13 cellular contexts compared by ENCODE assay signal in genomic region chr21:33968998-33969353, GRCh38. TPM values are rescaled to one million over a fixed set of nuclear protein-coding genes. Genes with fewer than 3 reads are reported as not detected.
DNase-seq lines count a peak whose midpoint lies in the region; FAIRE-seq and TF ChIP-seq lines count a peak whose summit lies in the region.
"Had no signal": no experiment of that assay in that cellular context is flagged by ENCODE, and none has a peak within 500 bp of the region (broad histone marks: within the 10 kb centered on the region; RNA-seq: fewer than 3 reads in every experiment).

No MANE protein-coding gene starts in this region.

- H4K20me1 ChIP-seq in KMS-11 (ENCODE audit: insufficient read depth) (no peaks in the 10 kb centered on the region), keratinocyte (ENCODE audit: control insufficient read depth, extremely low read depth, insufficient read depth, low read length) (no peaks in the 10 kb centered on the region)

- H3K36me3 ChIP-seq in KMS-11 (ENCODE audit: insufficient read depth) (no peaks in the 10 kb centered on the region), keratinocyte (ENCODE audit: control insufficient read depth in 2 of 2, extremely low read depth in 1 of 2, insufficient read depth in 2 of 2, low read length in 2 of 2) (no peaks in the 10 kb centered on the region), tibial artery (no peaks in the 10 kb centered on the region)

- H3K9ac ChIP-seq in KMS-11 (no peak overlapping the region), keratinocyte (ENCODE audit: control insufficient read depth, extremely low read depth, insufficient read depth, low read length) (no peak overlapping the region)

- intact Hi-C loops in tibial artery (cut with DNase I; ENCODE audit: low total_unique reads): no loop called here

- H3K9me1 ChIP-seq in keratinocyte (ENCODE audit: control insufficient read depth, extremely low read depth, insufficient read depth, low read length): no peaks in the 10 kb centered on the region

- H3K27me3 ChIP-seq in KMS-11 (ENCODE audit: insufficient read depth, low read depth) (no peaks in the 10 kb centered on the region), keratinocyte (ENCODE audit: control insufficient read depth, extremely low read depth, insufficient read depth, low read length) (no peaks in the 10 kb centered on the region), tibial artery (no peaks in the 10 kb centered on the region)

- H3K27ac ChIP-seq in KMS-11 (no peak overlapping the region), keratinocyte (ENCODE audit: control insufficient read depth, insufficient read depth, low read length) (peak overlapping the region; percentile 75), tibial artery (peak overlapping the region; percentile 57 to 59)

- DNase-seq in keratinocyte (ENCODE audit: low read depth, low spot score) (no peak), tibial artery (no peak), iPS-NIHi7 (ENCODE audit: extremely low spot score) (no peak), dedifferentiated amniotic fluid mesenchymal stem cell (ENCODE audit: extremely low spot score) (no peak), NCI-H187 treated with DMSO at 0.1 percent for 48 hours (lab: John Stamatoyannopoulos, UW) (no peak)
- DNase-seq: activated CD8-positive, alpha-beta memory T cell treated with anti-CD3 and anti-CD28 coated beads, Interleukin-2, amount 10 ng/mL, durations not matched to agents 7 days and 5 days; activated naive CD8-positive, alpha-beta T cell treated with anti-CD3 and anti-CD28 coated beads for 36 hours; kidney; NCI-H1092 had no signal

- H3K4me3 ChIP-seq in KMS-11 (IDR thresholded peaks at IDR 0.05; ENCODE audit: insufficient read depth, low read depth, low read length) (no peak overlapping the region), keratinocyte (ENCODE audit: control insufficient read depth in 2 of 3, extremely low read depth in 1 of 3, insufficient read depth in 2 of 3, low read depth in 1 of 3, low read length in 3 of 3) (no peak overlapping the region), tibial artery (no peak overlapping the region)

- no peaks in the 10 kb centered on the region for H3K27me3 Mint-ChIP-seq in brain
- H3K27me3 Mint-ChIP-seq: activated CD8-positive, alpha-beta memory T cell treated with anti-CD3 and anti-CD28 coated beads, Interleukin-2, amount 10 ng/mL, durations not matched to agents 7 days and 5 days; activated naive CD8-positive, alpha-beta T cell treated with anti-CD3 and anti-CD28 coated beads for 36 hours; dendritic cell treated with granulocyte-macrophage colony-stimulating factor and Interleukin-4, amounts not matched to agents 40 ng/mL and 50 ng/mL, for 4 days; naive thymus-derived CD8-positive, alpha-beta T cell had no signal

- H3K9me3 ChIP-seq in keratinocyte (ENCODE audit: control insufficient read depth, low read depth, low read length) (no peaks in the 10 kb centered on the region), tibial artery (no peaks in the 10 kb centered on the region)

- H3K4me2 ChIP-seq in KMS-11 (no peak overlapping the region), keratinocyte (ENCODE audit: control insufficient read depth, extremely low read depth, insufficient read depth, low read depth, low read length) (peak overlapping the region; percentile 76)

- peaks cover 0 to 3% (median 0%) of the 10 kb centered on the region in 5 experiments for H3K9me3 Mint-ChIP-seq in brain
- H3K9me3 Mint-ChIP-seq: dendritic cell treated with granulocyte-macrophage colony-stimulating factor and Interleukin-4, amounts not matched to agents 40 ng/mL and 50 ng/mL, for 4 days; naive thymus-derived CD8-positive, alpha-beta T cell had no signal

- H3K79me2 ChIP-seq in KMS-11 (ENCODE audit: insufficient read depth, low read depth): no peaks in the 10 kb centered on the region
- H3K79me2 ChIP-seq in keratinocyte (ENCODE audit: control insufficient read depth, insufficient read depth, low read length): no peaks in the 10 kb centered on the region

- H3K36me3 Mint-ChIP-seq in brain: no peaks in the 10 kb centered on the region

- no peak for FAIRE-seq in keratinocyte (lab: Jason Lieb, UNC)
- FAIRE-seq: kidney had no signal

- H3K4me1 ChIP-seq in KMS-11 (ENCODE audit: low read depth, poor library complexity, severe bottlenecking): no peaks in the 10 kb centered on the region
- H3K4me1 ChIP-seq in keratinocyte (ENCODE audit: control insufficient read depth, extremely low read depth, insufficient read depth, low read length): peaks cover 37% of the 10 kb centered on the region
- H3K4me1 ChIP-seq in tibial artery: peaks cover 0 to 28% (median 14%) of the 10 kb centered on the region in 4 donors

- dilution Hi-C loops in keratinocyte (cut with MboI; ENCODE audit: extremely low pct_ligation_motif_present, low sequenced_read_pairs): no loop called here

- TF ChIP-seq CTCF in KMS-11 (conservative IDR thresholded peaks at IDR 0.05; ENCODE audit: low read depth, low read length) (no peak), brain (conservative IDR thresholded peaks at IDR 0.05) (no peak), keratinocyte (optimal IDR thresholded peaks at IDR 0.05 in 1 of 3, IDR thresholded peaks at IDR 0.05 in 1 of 3, conservative IDR thresholded peaks at IDR 0.05 in 1 of 3; ENCODE audit: extremely low read depth in 1 of 3, insufficient read depth in 2 of 3, low read length in 3 of 3) (no peak), tibial artery (IDR thresholded peaks at IDR 0.05) (no peak)

- peak overlapping the region in 3 of 5 experiments; percentile 34 to 53 (median 41) for H3K27ac Mint-ChIP-seq in brain
- H3K27ac Mint-ChIP-seq: dendritic cell treated with granulocyte-macrophage colony-stimulating factor and Interleukin-4, amounts not matched to agents 40 ng/mL and 50 ng/mL, for 4 days had no signal

- H3K4me1 Mint-ChIP-seq in brain: peaks cover 29% of the 10 kb centered on the region

- H2AFZ ChIP-seq in KMS-11 (ENCODE audit: low read depth): 0 out of 2 replicates have a peak overlapping the region, but pooled peaks have one; percentile 23
- H2AFZ ChIP-seq in keratinocyte (ENCODE audit: control insufficient read depth, low read length): peak overlapping the region; percentile 4

- no peak overlapping the region for H3K4me3 Mint-ChIP-seq in brain
- H3K4me3 Mint-ChIP-seq: activated CD8-positive, alpha-beta memory T cell treated with anti-CD3 and anti-CD28 coated beads, Interleukin-2, amount 10 ng/mL, durations not matched to agents 7 days and 5 days; activated naive CD8-positive, alpha-beta T cell treated with anti-CD3 and anti-CD28 coated beads for 36 hours; dendritic cell treated with granulocyte-macrophage colony-stimulating factor and Interleukin-4, amounts not matched to agents 40 ng/mL and 50 ng/mL, for 4 days; naive thymus-derived CD8-positive, alpha-beta T cell had no signal

RNA-seq across cellular contexts. Expression of gene ATP5PO, which starts 53.4 kb away (rescaled TPM):
- polyA plus RNA-seq in brain (ENCODE audit: insufficient read depth, low read depth, low replicate concordance) (340 TPM), keratinocyte (231 to 359 TPM (median 273 TPM) in 3 replicates)
- 54.8 TPM for polyA plus RNA-seq in keratinocyte (2011; ENCODE audit: low read depth)
- 250 and 373 TPM in 2 replicates for polyA plus RNA-seq in keratinocyte (2011; cell fraction: cytosol; rRNA removed)
- polyA plus RNA-seq in keratinocyte (2011; cell fraction: nucleus; rRNA removed): 111 and 123 TPM in 2 replicates
- 182 and 202 TPM in 2 replicates for polyA plus RNA-seq in keratinocyte (2012; ENCODE audit: low replicate concordance)
- 44.7 to 124 TPM (median 120 TPM) in 3 replicates for polyA minus RNA-seq in keratinocyte
- polyA minus RNA-seq in keratinocyte (2011; cell fraction: cytosol; rRNA and poly(A)+ RNA removed): 90.0 TPM
- polyA minus RNA-seq in keratinocyte (2011; cell fraction: nucleus; rRNA and poly(A)+ RNA removed): 15.3 and 30.9 TPM in 2 replicates
